ENCODE assay signal across 21 cellular contexts in genomic region chr11:57081356-57081755, GRCh38.
"Had no signal": no experiment of that assay in that cellular context is flagged by ENCODE, and none has a peak within 500 bp of the region (broad histone marks: within the 10 kb centered on the region; RNA-seq: fewer than 3 reads in every experiment).

No MANE protein-coding gene starts in this region.

- DNase-seq: colonic mucosa; effector CD8-positive, alpha-beta T cell; erythroblast; esophagus squamous epithelium; glutamatergic neuron; heart right ventricle; hippocampal formation; left ventricle myocardium superior; lower lobe of right lung; natural killer cell; occipital lobe; ovary; posterior cingulate gyrus; psoas muscle; right cardiac atrium; sigmoid colon; stimulated activated CD4-positive, alpha-beta T cell treated with anti-CD3 and anti-CD28 coated beads, Interleukin-4, amount 100 ng/mL, for 4 hours; stimulated activated naive CD8-positive, alpha-beta T cell treated with anti-CD3 and anti-CD28 coated beads, Interleukin-15, Interleukin-2, amounts not matched to agents 100 U/mL and 50 U/mL, for 24 hours; substantia nigra; testis; tibial artery had no signal

- H3K4me3 ChIP-seq: colonic mucosa, esophagus squamous epithelium, heart right ventricle, lower lobe of right lung, ovary, psoas muscle, sigmoid colon, testis, tibial artery had no signal
